1 cellular context compared by ENCODE assay signal in the genomic region with DNA sequence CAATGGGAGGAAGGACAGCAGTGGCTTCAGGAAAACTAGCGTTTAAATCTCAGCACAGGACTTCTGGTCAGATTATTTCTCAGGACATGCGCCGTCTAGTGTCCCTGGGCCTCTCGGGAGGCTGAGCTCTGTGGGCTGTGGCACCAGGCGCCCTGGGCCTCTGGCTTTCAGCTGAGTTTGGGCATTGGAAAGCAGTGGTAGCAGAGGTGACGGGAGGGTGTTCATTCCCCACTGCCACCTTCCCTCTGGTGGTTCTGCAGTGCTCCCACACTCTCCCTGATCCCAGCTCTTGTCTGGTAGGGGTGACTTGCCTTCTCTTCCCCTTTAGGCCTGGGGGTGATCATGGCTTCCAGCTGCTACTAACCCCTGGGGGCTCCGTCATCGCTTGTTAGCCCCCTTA.
TF ChIP-seq lines count a peak whose summit lies in the region.

No MANE protein-coding gene starts in this region.

TF ChIP-seq in HepG2, 621 proteins besides CTCF, POLR2A, EP300 and RAD21:
- no peak for TF ChIP-seq STAG1 (CRISPR knock-in tag; IDR thresholded peaks at IDR 0.05)
